1 cellular context compared by ENCODE assay signal in the genomic region with DNA sequence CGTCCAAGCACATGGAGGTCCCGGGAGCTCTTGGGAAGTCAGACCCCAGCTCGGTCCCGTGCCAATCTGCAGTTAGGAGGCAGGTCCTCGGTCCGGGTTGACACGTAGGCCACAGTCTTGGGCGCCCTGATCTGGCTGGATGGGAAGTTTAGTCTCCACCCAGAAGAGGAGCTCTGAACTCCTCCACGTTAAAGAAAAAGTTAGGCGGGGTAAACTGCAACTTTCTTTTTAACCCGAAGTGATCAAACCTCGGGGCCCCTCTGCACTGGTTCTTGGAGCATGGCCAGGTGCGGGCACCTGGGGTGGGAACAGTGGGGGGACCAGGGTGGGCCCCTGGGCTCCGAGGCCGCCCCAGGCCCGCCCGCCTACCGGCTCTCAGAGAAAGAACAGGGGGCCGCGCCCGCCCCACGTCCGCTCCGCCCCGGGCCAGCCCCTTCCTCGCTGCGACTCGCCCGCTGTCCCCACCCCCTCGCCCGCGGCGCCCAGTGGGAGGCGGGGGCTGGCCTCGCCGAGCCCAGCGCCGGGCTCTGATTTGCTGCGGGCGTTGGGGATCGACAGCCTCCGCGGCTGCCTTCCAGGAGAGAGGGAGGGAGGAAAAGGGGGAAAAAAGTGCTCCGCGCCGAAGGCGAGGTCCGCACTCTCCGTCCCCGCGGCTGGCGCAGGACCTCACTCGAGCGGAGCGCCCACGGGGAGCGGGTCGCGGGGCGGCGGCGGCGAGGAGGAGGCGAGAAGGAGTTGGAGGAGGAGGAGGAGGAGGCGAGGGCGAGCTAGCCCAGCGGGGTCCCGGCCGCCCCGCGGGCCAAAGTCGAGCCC.
A peak's percentile ranks its signal among the peaks of the same experiment; 100 is the strongest.
TF ChIP-seq lines count a peak whose summit lies in the region.

A gene (plus strand): TSS at position 631 of the 813 bp plus-strand sequence. CDS start 385 bp downstream, outside the sequence.

TF ChIP-seq in IMR-90, 13 proteins besides CTCF, POLR2A, EP300 and RAD21:
- TF ChIP-seq FOS (IDR thresholded peaks at IDR 0.05; ENCODE audit: low read depth, low read length) (no peak), NFE2L2 (IDR thresholded peaks at IDR 0.05; ENCODE audit: low read depth, low read length) (no peak), MAZ (IDR thresholded peaks at IDR 0.05; ENCODE audit: borderline replicate concordance, low read depth, low read length) (peak; percentile 95), RFX5 (IDR thresholded peaks at IDR 0.05; ENCODE audit: low read depth, low read length) (no peak), MAFK (IDR thresholded peaks at IDR 0.05; ENCODE audit: low read depth, low read length) (no peak), SMC3 (IDR thresholded peaks at IDR 0.05; ENCODE audit: low read depth, low read length) (peak; percentile 1; the same call in 1 of the 2 replicates), MXI1 (IDR thresholded peaks at IDR 0.05; ENCODE audit: borderline replicate concordance, low read depth, low read length) (peak; percentile 47; the same call in 1 of the 2 replicates), CEBPB (IDR thresholded peaks at IDR 0.05; ENCODE audit: low read depth, low read length) (no peak)
TF ChIP-seq in IMR-90: peak in this region for 3.
